ENCODE assay signal across 26 cellular contexts in the genomic region with DNA sequence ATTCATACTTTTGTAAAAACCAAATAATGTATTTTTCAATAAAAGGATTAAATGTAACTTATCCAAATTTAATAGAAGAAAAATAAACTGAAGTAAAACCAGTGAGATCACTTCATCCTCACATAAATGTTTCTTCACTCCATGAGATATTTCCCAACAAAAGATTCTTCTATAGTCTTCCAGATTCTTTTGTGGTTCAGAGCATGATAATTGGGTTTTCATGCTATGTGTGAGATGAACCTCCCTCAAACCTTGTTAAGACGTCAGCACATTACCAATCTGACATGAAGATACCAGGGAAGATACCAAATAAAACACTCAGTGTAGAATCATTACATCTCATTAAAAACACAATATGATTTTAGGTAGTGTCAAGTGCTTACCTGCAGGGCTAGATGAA.
"Had no signal": no experiment of that assay in that cellular context is flagged by ENCODE, and none has a peak within 500 bp of the region (broad histone marks: within the 10 kb centered on the region; RNA-seq: fewer than 3 reads in every experiment).

No MANE protein-coding gene starts in this region.

- H3K9me3 Mint-ChIP-seq: activated CD4-positive, alpha-beta memory T cell treated with anti-CD3 and anti-CD28 coated beads for 36 hours; activated CD4-positive, alpha-beta T cell treated with anti-CD3 and anti-CD28 coated beads, Interleukin-2, amount 10 ng/mL, durations not matched to agents 7 days and 5 days; activated T-cell treated with anti-CD3 and anti-CD28 coated beads, Interleukin-2, amount 50 U/mL, for 4 hours had no signal

- H3K4me2 ChIP-seq: KMS-11, SK-N-SH had no signal

- H3K27ac Mint-ChIP-seq: activated CD4-positive, alpha-beta memory T cell treated with anti-CD3 and anti-CD28 coated beads for 36 hours; activated CD4-positive, alpha-beta T cell treated with anti-CD3 and anti-CD28 coated beads, Interleukin-2, amount 10 ng/mL, durations not matched to agents 7 days and 5 days; activated naive CD4-positive, alpha-beta T cell treated with anti-CD3 and anti-CD28 coated beads for 36 hours; activated naive CD8-positive, alpha-beta T cell had no signal

- DNase-seq: activated CD4-positive, alpha-beta memory T cell treated with anti-CD3 and anti-CD28 coated beads for 36 hours; activated CD4-positive, alpha-beta T cell treated with anti-CD3 and anti-CD28 coated beads, Interleukin-2, amount 10 ng/mL, durations not matched to agents 7 days and 5 days; activated CD4-positive, CD25-positive, alpha-beta regulatory T cell; activated CD8-positive, alpha-beta memory T cell treated with anti-CD3 and anti-CD28 coated beads for 24 hours; activated gamma-delta T cell; activated naive CD4-positive, alpha-beta T cell treated with anti-CD3 and anti-CD28 coated beads for 36 hours; activated T-cell treated with anti-CD3 and anti-CD28 coated beads, Interleukin-2, amount 50 U/mL, for 4 hours; anterior cingulate cortex; caudate nucleus; MG63; MV-4-11; NCI-H1105; NCI-H1436; NCI-H1694 treated with DMSO at 0.1 percent for 48 hours; NCI-H2029 treated with DMSO at 0.1 percent for 48 hours; NCI-H2171; NCI-H226; NCI-H526 treated with DMSO at 0.1 percent for 48 hours; RPMI8226; SK-N-SH; T-helper 1 cell had no signal

- H3K9ac ChIP-seq: KMS-11, SK-N-SH had no signal

- H3K4me3 Mint-ChIP-seq: activated CD4-positive, alpha-beta memory T cell treated with anti-CD3 and anti-CD28 coated beads for 36 hours; activated CD4-positive, alpha-beta T cell treated with anti-CD3 and anti-CD28 coated beads, Interleukin-2, amount 10 ng/mL, durations not matched to agents 7 days and 5 days; activated naive CD4-positive, alpha-beta T cell treated with anti-CD3 and anti-CD28 coated beads for 36 hours; activated naive CD8-positive, alpha-beta T cell; activated T-cell treated with anti-CD3 and anti-CD28 coated beads, Interleukin-2, amount 50 U/mL, for 4 hours had no signal

- H3K4me1 Mint-ChIP-seq: activated CD4-positive, alpha-beta T cell treated with anti-CD3 and anti-CD28 coated beads, Interleukin-2, amount 10 ng/mL, durations not matched to agents 7 days and 5 days had no signal

- H3K27me3 ChIP-seq: breast epithelium had no signal

- ATAC-seq: activated T-cell treated with anti-CD3 and anti-CD28 coated beads, Interleukin-2, amount 50 U/mL, for 4 hours; Right ventricle myocardium inferior had no signal

- H3K4me1 ChIP-seq: breast epithelium had no signal

- H3K4me3 ChIP-seq: breast epithelium, MG63 had no signal

- H3K36me3 Mint-ChIP-seq: activated CD4-positive, alpha-beta memory T cell treated with anti-CD3 and anti-CD28 coated beads for 36 hours; activated naive CD8-positive, alpha-beta T cell had no signal

- H3K27ac ChIP-seq: breast epithelium, KMS-11, VCaP had no signal

- H3K36me3 ChIP-seq: breast epithelium, MG63 had no signal

- H3K9me3 ChIP-seq: MG63, SK-N-SH had no signal
